Comparison of ENCODE assay signal across 19 cellular contexts in genomic region chr14:32331227-32331597, GRCh38. TPM values are rescaled to one million over a fixed set of nuclear protein-coding genes. Genes with fewer than 3 reads are reported as not detected.
DNase-seq lines count a peak whose midpoint lies in the region; ATAC-seq, FAIRE-seq and TF ChIP-seq lines count a peak whose summit lies in the region.
"Had no signal": no experiment of that assay in that cellular context is flagged by ENCODE, and none has a peak within 500 bp of the region (broad histone marks: within the 10 kb centered on the region; RNA-seq: fewer than 3 reads in every experiment).

No MANE protein-coding gene starts in this region.

- H3K18ac ChIP-seq in H1 (ENCODE audit: extremely low read depth, low read length): no peak overlapping the region

- H3K36me3 Mint-ChIP-seq in nephron (ENCODE audit: low read depth): no peaks in the 10 kb centered on the region
- H3K36me3 Mint-ChIP-seq in activated CD8-positive, alpha-beta T cell treated with anti-CD3 and anti-CD28 coated beads, Interleukin-2, amount 10 ng/mL, durations not matched to agents 7 days and 5 days (ENCODE audit: low read depth): no peaks in the 10 kb centered on the region
- H3K36me3 Mint-ChIP-seq: activated naive CD4-positive, alpha-beta T cell treated with anti-CD3 and anti-CD28 coated beads, Interleukin-2, amount 10 ng/mL, durations not matched to agents 7 days and 5 days had no signal

- CTCF ChIA-PET in H1 (lab: Charles Lee; ENCODE audit: partially characterized antibody): interaction anchor here (1.3 kb wide), 1 partner anchor 10 kb away, joined by 3 read pairs; no protein-coding TSS in a partner anchor
- CTCF ChIA-PET in activated CD8-positive, alpha-beta T cell treated with anti-CD3 and anti-CD28 coated beads, Interleukin-2, amount 10 ng/mL, durations not matched to agents 7 days and 5 days (lab: Charles Lee): interaction anchor here (0.9 kb wide), 1 partner anchor 10 kb away, joined by 3 read pairs; no protein-coding TSS in a partner anchor

- H3K27me3 Mint-ChIP-seq in nephron (ENCODE audit: low read depth): no peaks in the 10 kb centered on the region
- H3K27me3 Mint-ChIP-seq in activated CD8-positive, alpha-beta T cell treated with anti-CD3 and anti-CD28 coated beads, Interleukin-2, amount 10 ng/mL, durations not matched to agents 7 days and 5 days (ENCODE audit: low read depth): no peaks in the 10 kb centered on the region
- H3K27me3 Mint-ChIP-seq: activated naive CD4-positive, alpha-beta T cell treated with anti-CD3 and anti-CD28 coated beads, Interleukin-2, amount 10 ng/mL, durations not matched to agents 7 days and 5 days; B cell; effector memory CD8-positive, alpha-beta T cell; progenitor cell of endocrine pancreas had no signal

- TF ChIP-seq POLR2A in H1 (IDR thresholded peaks at IDR 0.05; ENCODE audit: control extremely low read depth in 1 of 2, low read depth in 2 of 2, low read length in 2 of 2): no peak

- H3K4me3 ChIP-seq in H1 (ENCODE audit: extremely low read depth in 1 of 4, insufficient read depth in 2 of 4, low read depth in 3 of 4, low read length in 4 of 4) (no peak overlapping the region), tibial artery (no peak overlapping the region)

- POLR2A ChIA-PET in H1 (lab: Charles Lee; ENCODE audit: partially characterized antibody): no interaction called here
- POLR2A ChIA-PET in activated CD8-positive, alpha-beta T cell treated with anti-CD3 and anti-CD28 coated beads, Interleukin-2, amount 10 ng/mL, durations not matched to agents 7 days and 5 days (lab: Charles Lee): no interaction called here

- H3K4ac ChIP-seq in H1 (replicated peaks; ENCODE audit: insufficient read length, low read depth, low read length): no peak overlapping the region

- ATAC-seq in HG03439 (IDR thresholded peaks at IDR 0.05; ENCODE audit: unreplicated experiment): no peak
- no peak for ATAC-seq in activated CD8-positive, alpha-beta T cell treated with anti-CD3 and anti-CD28 coated beads, Interleukin-2, amount 10 ng/mL, durations not matched to agents 7 days and 5 days
- ATAC-seq: effector memory CD8-positive, alpha-beta T cell; PC-3 had no signal

- no peak overlapping the region for H2BK20ac ChIP-seq in H1 (ENCODE audit: low read length)

- H3K14ac ChIP-seq in H1 (ENCODE audit: insufficient read length): no peak overlapping the region

- H3K4me1 Mint-ChIP-seq in nephron: peaks cover 29% of the 10 kb centered on the region
- peaks cover 13% of the 10 kb centered on the region for H3K4me1 Mint-ChIP-seq in activated CD8-positive, alpha-beta T cell treated with anti-CD3 and anti-CD28 coated beads, Interleukin-2, amount 10 ng/mL, durations not matched to agents 7 days and 5 days (ENCODE audit: low read depth)
- H3K4me1 Mint-ChIP-seq: activated naive CD4-positive, alpha-beta T cell treated with anti-CD3 and anti-CD28 coated beads, Interleukin-2, amount 10 ng/mL, durations not matched to agents 7 days and 5 days; B cell had no signal

- H3K56ac ChIP-seq in H1 (replicated peaks; ENCODE audit: insufficient read length, low read depth, low read length): no peak overlapping the region

- FAIRE-seq in H1 (lab: Jason Lieb, UNC): no peak
- FAIRE-seq: H54 had no signal

- no peaks in the 10 kb centered on the region for H3K9me3 ChIP-seq in H1 (ENCODE audit: insufficient read depth in 2 of 2, low read depth in 1 of 2, low read length in 1 of 2)
- H3K9me3 ChIP-seq in tibial artery: no peaks in the 10 kb centered on the region

- H3K4me2 ChIP-seq in H1 (ENCODE audit: insufficient read depth in 1 of 2, low read depth in 2 of 2, low read length in 2 of 2): no peak overlapping the region

- no peak overlapping the region for H2BK5ac ChIP-seq in H1 (ENCODE audit: low read depth, low read length)

- H3K9ac ChIP-seq in H1 (replicated peaks in 1 of 4; ENCODE audit: extremely low read depth in 1 of 4, low read depth in 3 of 4, low read length in 3 of 4): no peak overlapping the region

- H3K9me3 Mint-ChIP-seq in nephron: no peaks in the 10 kb centered on the region
- H3K9me3 Mint-ChIP-seq in activated CD8-positive, alpha-beta T cell treated with anti-CD3 and anti-CD28 coated beads, Interleukin-2, amount 10 ng/mL, durations not matched to agents 7 days and 5 days (ENCODE audit: insufficient read depth): no peaks in the 10 kb centered on the region
- H3K9me3 Mint-ChIP-seq: effector memory CD8-positive, alpha-beta T cell had no signal

- 0 out of 2 replicates have a peak overlapping the region, but pooled peaks have one; percentile 9 for H2AFZ ChIP-seq in H1 (ENCODE audit: low read length)

- no peak overlapping the region for H2BK12ac ChIP-seq in H1 (ENCODE audit: low read depth, low read length)

- H3K27me3 ChIP-seq in H1 (replicated peaks in 1 of 4; ENCODE audit: control insufficient read depth in 3 of 4, extremely low read depth in 1 of 4, insufficient read depth in 3 of 4, low read length in 3 of 4) (no peaks in the 10 kb centered on the region), tibial artery (no peaks in the 10 kb centered on the region)
- H3K27me3 ChIP-seq: brain microvascular endothelial cell had no signal

- no peaks in the 10 kb centered on the region for H4K20me1 ChIP-seq in H1 (replicated peaks in 1 of 2; ENCODE audit: control insufficient read depth in 1 of 2, insufficient read depth in 2 of 2, low read length in 2 of 2)

- no peaks in the 10 kb centered on the region for H3K23me2 ChIP-seq in H1 (ENCODE audit: low read depth, low read length)

- H3K27ac Mint-ChIP-seq in nephron: peak overlapping the region; percentile 14 to 64 (median 64)
- H3K27ac Mint-ChIP-seq in activated CD8-positive, alpha-beta T cell treated with anti-CD3 and anti-CD28 coated beads, Interleukin-2, amount 10 ng/mL, durations not matched to agents 7 days and 5 days: no peak overlapping the region
- H3K27ac Mint-ChIP-seq: activated naive CD4-positive, alpha-beta T cell treated with anti-CD3 and anti-CD28 coated beads, Interleukin-2, amount 10 ng/mL, durations not matched to agents 7 days and 5 days; B cell; effector memory CD8-positive, alpha-beta T cell; progenitor cell of endocrine pancreas had no signal

- H3K79me2 ChIP-seq in H1 (ENCODE audit: control insufficient read depth in 1 of 2, insufficient read depth in 2 of 2, low read length in 2 of 2): no peaks in the 10 kb centered on the region

- H3K4me1 ChIP-seq in H1 (replicated peaks in 1 of 4; ENCODE audit: control insufficient read depth in 3 of 4, insufficient read depth in 4 of 4, low read length in 3 of 4): peaks cover 0 to 3% (median 0%) of the 10 kb centered on the region in 4 experiments; a peak in 2 of 7 replicates
- no peaks in the 10 kb centered on the region for H3K4me1 ChIP-seq in tibial artery

- H4K91ac ChIP-seq in H1 (replicated peaks; ENCODE audit: insufficient read length, low read length): no peak overlapping the region

- TF ChIP-seq EP300 in H1 (IDR thresholded peaks at IDR 0.05; ENCODE audit: borderline replicate concordance in 1 of 2, low read depth in 2 of 2, low read length in 2 of 2): no peak

- TF ChIP-seq CTCF in H1 (IDR thresholded peaks at IDR 0.05; ENCODE audit: control extremely low read depth in 1 of 3, insufficient read depth in 1 of 3, low read depth in 1 of 3, low read length in 3 of 3) (no peak), nephron (IDR thresholded peaks at IDR 0.05; ENCODE audit: unreplicated experiment in 3 of 3) (no peak), tibial artery (IDR thresholded peaks at IDR 0.05) (no peak)

- H3K79me1 ChIP-seq in H1 (ENCODE audit: low read depth, low read length): no peaks in the 10 kb centered on the region

- H3K36me3 ChIP-seq in H1 (ENCODE audit: control insufficient read depth in 2 of 4, insufficient read depth in 4 of 4, low read length in 3 of 4): no peaks in the 10 kb centered on the region
- H3K36me3 ChIP-seq in tibial artery: no peaks in the 10 kb centered on the region
- H3K36me3 ChIP-seq: brain microvascular endothelial cell, WERI-Rb-1 had no signal

- WGBS in H1 (ENCODE audit: extremely low coverage in 1 of 2, insufficient coverage in 1 of 2, insufficient read length in 1 of 2, insufficient replicate concordance in 2 of 2, low coverage in 1 of 2, low lambda C conversion rate in 2 of 2, missing lambda C conversion rate in 1 of 2), 2 experiments: 93% methylated on average over 5 of the region's 5 CpGs; no CpG with 5 or more reads in 1 of the 2 experiments

- H2AK5ac ChIP-seq in H1 (ENCODE audit: low read depth, low read length): no peak overlapping the region

- H4K8ac ChIP-seq in H1 (ENCODE audit: extremely low read depth, insufficient read depth, low read length): no peak overlapping the region

- no peak overlapping the region for H2BK15ac ChIP-seq in H1 (ENCODE audit: low read length)

- peak overlapping the region in 1 of 3 experiments; percentile 1 for H3K4me3 Mint-ChIP-seq in nephron
- no peak overlapping the region for H3K4me3 Mint-ChIP-seq in activated CD8-positive, alpha-beta T cell treated with anti-CD3 and anti-CD28 coated beads, Interleukin-2, amount 10 ng/mL, durations not matched to agents 7 days and 5 days
- H3K4me3 Mint-ChIP-seq: activated naive CD4-positive, alpha-beta T cell treated with anti-CD3 and anti-CD28 coated beads, Interleukin-2, amount 10 ng/mL, durations not matched to agents 7 days and 5 days; B cell; effector memory CD8-positive, alpha-beta T cell had no signal

- intact Hi-C loops in tibial artery (cut with DNase I; ENCODE audit: low total_unique reads): no loop called here

- no peak overlapping the region for H3K23ac ChIP-seq in H1 (ENCODE audit: insufficient read length)

- H3K27ac ChIP-seq in H1 (ENCODE audit: low read depth, low read length): no peak overlapping the region
- no peak overlapping the region for H3K27ac ChIP-seq in tibial artery
- H3K27ac ChIP-seq: brain microvascular endothelial cell, WERI-Rb-1 had no signal

- H2BK120ac ChIP-seq in H1 (replicated peaks; ENCODE audit: low read depth, low read length): no peak overlapping the region

- H4K5ac ChIP-seq in H1 (ENCODE audit: insufficient read length, low read depth, low read length): no peak overlapping the region

- TF ChIP-seq RAD21 in H1 (IDR thresholded peaks at IDR 0.05 in 1 of 2, conservative IDR thresholded peaks at IDR 0.05 in 1 of 2; ENCODE audit: low read depth in 2 of 2, low read length in 2 of 2): no peak

- DNase-seq in G401 (ENCODE audit: low spot score) (peak; percentile 40), NCI-H2196 treated with DMSO at 0.1 percent for 48 hours (lab: John Stamatoyannopoulos, UW; ENCODE audit: unreplicated experiment) (peak; percentile 9), H1 (ENCODE audit: low read depth in 1 of 2, low spot score in 2 of 2) (no peak), tibial artery (no peak), AG20443 (ENCODE audit: low spot score) (no peak)
- DNase-seq in activated CD8-positive, alpha-beta T cell treated with anti-CD3 and anti-CD28 coated beads, Interleukin-2, amount 10 ng/mL, durations not matched to agents 7 days and 5 days: no peak
- DNase-seq: activated naive CD4-positive, alpha-beta T cell treated with anti-CD3 and anti-CD28 coated beads, Interleukin-2, amount 10 ng/mL, durations not matched to agents 7 days and 5 days; brain microvascular endothelial cell; DMS 273 treated with DMSO at 0.1 percent for 48 hours; effector memory CD8-positive, alpha-beta T cell; foreskin fibroblast; PC-3; stimulated activated CD4-positive, alpha-beta T cell treated with anti-CD3 and anti-CD28 coated beads, Interleukin-15, amount 100 ng/mL, for 24 hours; WERI-Rb-1 had no signal

- in situ Hi-C loops in G401 (cut with HindIII; ENCODE audit: low sequenced_read_pairs): no loop called here

RNA-seq across cellular contexts. Expression of gene AKAP6, which starts 2.1 kb away (rescaled TPM):
- total RNA-seq in G401 (2014; rRNA removed; shearing (Covaris generic)): 0.06 and 2.3 TPM in 2 replicates
- 0.61 and 0.89 TPM in 2 replicates for total RNA-seq in H1 (2021; fragmentation: NEBNext Ultra II Directional; extraction: Animal tissue kit (Norgen Biotek cat#: 25700))
- 0.05 and 0.09 TPM in 2 replicates for polyA plus RNA-seq in H1 (2011; rRNA removed)
- polyA plus RNA-seq in H1 (2011; cell fraction: cytosol; rRNA removed): 0.09 TPM
- polyA plus RNA-seq in H1 (2011; cell fraction: nucleus; rRNA removed): 0.60 TPM
- 0.10 to 0.66 TPM (median 0.31 TPM) in 4 replicates for polyA plus RNA-seq in H1 (2012, experiment 1 of 2)
- polyA plus RNA-seq in H1 (2012, experiment 2 of 2): not detected
- 0.24 TPM for polyA plus RNA-seq in H1 (2013, experiment 1 of 2)
- 0.17 TPM for polyA plus RNA-seq in H1 (2013, experiment 2 of 2)
- polyA minus RNA-seq in H1 (2011; rRNA and poly(A)+ RNA removed): 2.6 and 5.2 TPM in 2 replicates
- 0.59 TPM for polyA minus RNA-seq in H1 (2011; cell fraction: cytosol; rRNA and poly(A)+ RNA removed)
- polyA minus RNA-seq in H1 (2011; cell fraction: nucleus; rRNA and poly(A)+ RNA removed): 3.5 TPM
- total RNA-seq in activated CD8-positive, alpha-beta T cell treated with anti-CD3 and anti-CD28 coated beads, Interleukin-2, amount 10 ng/mL, durations not matched to agents 7 days and 5 days: 1 to 10 TPM in 1 of 2 experiments, under 1 TPM in 1; 0.83 to 1.7 TPM

Comparison
In these comparisons a context has a peak if more than half of its experiments do, and no peak if none do; other contexts are left out.
1. DNase-seq: peak in G401 (single experiment) and NCI-H2196 treated with DMSO at 0.1 percent for 48 hours (single experiment); none in H1 (0 of 2), activated CD8-positive, alpha-beta T cell treated with anti-CD3 and anti-CD28 coated beads, Interleukin-2, amount 10 ng/mL, durations not matched to agents 7 days and 5 days (single experiment), tibial artery (0 of 2) and AG20443 (single experiment).